Comparison of ENCODE assay signal across 8 cellular contexts in genomic region chr6:133688705-133689492, GRCh38.
"Had no signal": no experiment of that assay in that cellular context is flagged by ENCODE, and none has a peak within 500 bp of the region (broad histone marks: within the 10 kb centered on the region; RNA-seq: fewer than 3 reads in every experiment).

No MANE protein-coding gene starts in this region.

- H3K36me3 Mint-ChIP-seq: IgD-negative memory B cell had no signal

- ATAC-seq: HCT116 had no signal

- H3K4me3 ChIP-seq: GM23248, HAP-1 had no signal

- H3K9me3 ChIP-seq: HAP-1 had no signal

- H3K4me1 Mint-ChIP-seq: IgD-negative memory B cell had no signal

- DNase-seq: GM23248, GOT3, H7, HFFc6 had no signal

- H3K27ac ChIP-seq: GM23248, HL-60 had no signal

- H3K4me1 ChIP-seq: HAP-1 had no signal

- H3K36me3 ChIP-seq: HAP-1 had no signal

- H3K4me3 Mint-ChIP-seq: HFFc6 had no signal

- H3K27ac Mint-ChIP-seq: HFFc6, IgD-negative memory B cell had no signal

- H3K27me3 Mint-ChIP-seq: IgD-negative memory B cell had no signal

- H2AFZ ChIP-seq: GM23248 had no signal
